Comparison of ENCODE assay signal across 8 cellular contexts in the genomic region with DNA sequence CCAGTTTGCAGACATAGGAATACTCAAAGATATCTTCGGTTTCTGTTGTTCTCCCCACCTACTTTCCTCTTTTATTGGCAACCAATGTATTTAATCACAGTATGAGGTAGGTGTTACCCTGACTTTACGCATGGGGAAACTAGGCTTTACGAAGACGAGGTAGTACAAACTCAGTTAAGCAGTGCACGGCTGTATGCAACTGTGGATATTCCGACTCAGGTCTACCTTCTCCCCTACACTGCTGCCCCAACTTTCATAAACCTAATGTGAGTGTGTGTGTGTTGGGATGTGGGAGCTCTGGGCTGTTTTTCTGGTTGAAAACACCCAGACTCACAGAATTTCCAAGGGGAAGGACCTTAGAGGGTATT. TPM values are rescaled to one million over a fixed set of nuclear protein-coding genes. Genes with fewer than 3 reads are reported as not detected.
DNase-seq lines count a peak whose midpoint lies in the region; ATAC-seq, FAIRE-seq and TF ChIP-seq lines count a peak whose summit lies in the region.

No MANE protein-coding gene starts in this region.

- H3K9ac ChIP-seq in ES-I3 (ENCODE audit: low read depth, low read length) (peak overlapping the region; percentile 99), H1 (replicated peaks in 1 of 4; ENCODE audit: extremely low read depth in 1 of 4, low read depth in 3 of 4, low read length in 3 of 4) (0 out of 7 replicates have a peak overlapping the region, but pooled peaks of 1 of the 4 experiments have one; percentile 56)

- H3K4me2 ChIP-seq in OCI-LY7 (ENCODE audit: low read length): peak overlapping the region; percentile 94
- peak overlapping the region; percentile 81 to 84; a peak in 3 of 4 replicates for H3K4me2 ChIP-seq in H1 (ENCODE audit: insufficient read depth in 1 of 2, low read depth in 2 of 2, low read length in 2 of 2)

- in situ Hi-C loops in ACHN (cut with HindIII; ENCODE audit: low pct_ligation_motif_present, low pct_unique_long_range_greater_than_20kb, low sequenced_read_pairs): no loop called here

- TF ChIP-seq EP300 in H1 (IDR thresholded peaks at IDR 0.05; ENCODE audit: borderline replicate concordance in 1 of 2, low read depth in 2 of 2, low read length in 2 of 2): no peak

- BruUV-seq in OCI-LY7 (replicated peaks; lab: Mats Ljungman, UMichigan): no TSS peak

- FAIRE-seq in H1 (lab: Jason Lieb, UNC): no peak
- no peak for FAIRE-seq in pancreas (lab: Jason Lieb, UNC)

- H2BK20ac ChIP-seq in H1 (ENCODE audit: low read length): no peak overlapping the region

- TF ChIP-seq POLR2A in H1 (IDR thresholded peaks at IDR 0.05; ENCODE audit: control extremely low read depth in 1 of 2, low read depth in 2 of 2, low read length in 2 of 2): peak in 1 of 2 experiments; percentile 43; a peak in 1 of 3 replicates

- H2AFZ ChIP-seq in OCI-LY7 (ENCODE audit: low read length) (peak overlapping the region; percentile 82; the same call in 1 of the 2 replicates), H1 (ENCODE audit: low read length) (0 out of 2 replicates have a peak overlapping the region, but pooled peaks have one; percentile 44)

- peak overlapping the region; percentile 99; the same call in 1 of the 2 replicates for H2AK5ac ChIP-seq in H1 (ENCODE audit: low read depth, low read length)

- H3K4me1 ChIP-seq in ES-I3 (ENCODE audit: insufficient read depth, low read length) (peaks cover 41% of the 10 kb centered on the region), OCI-LY7 (ENCODE audit: insufficient read depth, low read length, poor library complexity, severe bottlenecking) (peaks cover 30% of the 10 kb centered on the region), H1 (replicated peaks in 1 of 4; ENCODE audit: control insufficient read depth in 3 of 4, insufficient read depth in 4 of 4, low read length in 3 of 4) (peaks cover 8 to 31% (median 18%) of the 10 kb centered on the region in 4 experiments), pancreas (peaks cover 0 to 28% (median 13%) of the 10 kb centered on the region in 3 donors), aorta (ENCODE audit: control insufficient read depth in 1 of 2, insufficient read depth in 2 of 2, low read length in 2 of 2) (no peaks in the 10 kb centered on the region)

- CTCF ChIA-PET in OCI-LY7 (lab: Charles Lee; ENCODE audit: unreplicated experiment): no interaction called here
- CTCF ChIA-PET in H1 (lab: Charles Lee; ENCODE audit: partially characterized antibody): interaction anchor here (2.1 to 5.7 kb wide), 2 partner anchors 24 to 29 kb away, joined by 8 to 25 read pairs; no protein-coding TSS in a partner anchor

- intact Hi-C loops in OCI-LY7 (cut with micrococcal nuclease; ENCODE audit: unreplicated experiment): no loop called here
- intact Hi-C loops in pancreas (cut with DNase I): no loop called here
- intact Hi-C loops in aorta (cut with DNase I): loop anchor here (5.0 to 10.0 kb wide), 2 partner anchors 196 to 198 kb away; a partner anchor contains a TSS

- peaks cover 8% of the 10 kb centered on the region; the same call in 1 of the 2 replicates for H3K79me1 ChIP-seq in H1 (ENCODE audit: low read depth, low read length)

- H3K23me2 ChIP-seq in H1 (ENCODE audit: low read depth, low read length): peaks cover 13% of the 10 kb centered on the region; the same call in 1 of the 2 replicates

- no peak overlapping the region for H4K5ac ChIP-seq in H1 (ENCODE audit: insufficient read length, low read depth, low read length)

- no peak for TF ChIP-seq CTCF in OCI-LY7 (conservative IDR thresholded peaks at IDR 0.05; ENCODE audit: low read length)
- TF ChIP-seq CTCF in H1 (IDR thresholded peaks at IDR 0.05; ENCODE audit: control extremely low read depth in 1 of 3, insufficient read depth in 1 of 3, low read depth in 1 of 3, low read length in 3 of 3): no peak
- no peak for TF ChIP-seq CTCF in pancreas (IDR thresholded peaks at IDR 0.05)

- 83% methylated on average over 6 of the region's 6 CpGs; no CpG with 5 or more reads in 1 of the 2 experiments for WGBS in H1 (ENCODE audit: extremely low coverage in 1 of 2, insufficient coverage in 1 of 2, insufficient read length in 1 of 2, insufficient replicate concordance in 2 of 2, low coverage in 1 of 2, low lambda C conversion rate in 2 of 2, missing lambda C conversion rate in 1 of 2), 2 experiments
- WGBS in pancreas, 2 donors: 34 to 51% methylated on average over 6 of the region's 6 CpGs
- 86 to 87% methylated on average over 6 of the region's 6 CpGs for WGBS in aorta, 2 donors

- H2BK5ac ChIP-seq in H1 (ENCODE audit: low read depth, low read length): peak overlapping the region; percentile 99

- peak overlapping the region; percentile 95 for H3K4me3 ChIP-seq in OCI-LY7 (ENCODE audit: low read depth, low read length, poor library complexity, severe bottlenecking)
- H3K4me3 ChIP-seq in H1 (ENCODE audit: extremely low read depth in 1 of 4, insufficient read depth in 2 of 4, low read depth in 3 of 4, low read length in 4 of 4): peak overlapping the region in 1 of 4 experiments; percentile 95; a peak in 2 of 8 replicates
- peak overlapping the region in 3 of 4 donors; percentile 89 to 98 (median 91) for H3K4me3 ChIP-seq in pancreas
- no peak overlapping the region for H3K4me3 ChIP-seq in aorta (ENCODE audit: low read length in 2 of 2)

- H3K36me3 ChIP-seq in ES-I3 (ENCODE audit: insufficient read depth, low read length): peaks cover 6% of the 10 kb centered on the region; the same call in 1 of the 2 replicates
- no peaks in the 10 kb centered on the region; the same call in 1 of the 2 replicates for H3K36me3 ChIP-seq in OCI-LY7 (ENCODE audit: insufficient read depth, low read length)
- H3K36me3 ChIP-seq in H1 (ENCODE audit: control insufficient read depth in 2 of 4, insufficient read depth in 4 of 4, low read length in 3 of 4): peaks cover 0 to 24% (median 4%) of the 10 kb centered on the region in 4 experiments; a peak in 3 of 8 replicates
- no peaks in the 10 kb centered on the region for H3K36me3 ChIP-seq in pancreas
- H3K36me3 ChIP-seq in aorta (ENCODE audit: control insufficient read depth in 1 of 2, insufficient read depth in 2 of 2, low read length in 1 of 2): no peaks in the 10 kb centered on the region

- peaks cover 14% of the 10 kb centered on the region; the same call in 1 of the 2 replicates for H3K79me2 ChIP-seq in OCI-LY7 (ENCODE audit: insufficient read depth, low read depth, low read length)
- H3K79me2 ChIP-seq in H1 (ENCODE audit: control insufficient read depth in 1 of 2, insufficient read depth in 2 of 2, low read length in 2 of 2): peaks cover 0 to 36% of the 10 kb centered on the region in 2 experiments

- ATAC-seq in pancreas (no peak), aorta (ENCODE audit: low FRiP score) (no peak)

- no peak overlapping the region for H4K8ac ChIP-seq in H1 (ENCODE audit: extremely low read depth, insufficient read depth, low read length)

- no peaks in the 10 kb centered on the region for H3K9me2 ChIP-seq in OCI-LY7 (ENCODE audit: insufficient read depth, low read length)

- peak overlapping the region; percentile 100 for H2BK12ac ChIP-seq in H1 (ENCODE audit: low read depth, low read length)

- no peak overlapping the region for H2BK120ac ChIP-seq in H1 (replicated peaks; ENCODE audit: low read depth, low read length)

- H2BK15ac ChIP-seq in H1 (ENCODE audit: low read length): peak overlapping the region; percentile 74; the same call in 1 of the 2 replicates

- peak overlapping the region; percentile 13 for H4K91ac ChIP-seq in H1 (replicated peaks; ENCODE audit: insufficient read length, low read length)

- TF ChIP-seq RAD21 in H1 (IDR thresholded peaks at IDR 0.05 in 1 of 2, conservative IDR thresholded peaks at IDR 0.05 in 1 of 2; ENCODE audit: low read depth in 2 of 2, low read length in 2 of 2): no peak

- H3K9me3 ChIP-seq in ES-I3 (ENCODE audit: control insufficient read depth, insufficient read depth, low read length) (no peaks in the 10 kb centered on the region), OCI-LY7 (ENCODE audit: low read length) (no peaks in the 10 kb centered on the region), H1 (ENCODE audit: insufficient read depth in 2 of 2, low read depth in 1 of 2, low read length in 1 of 2) (no peaks in the 10 kb centered on the region), pancreas (no peaks in the 10 kb centered on the region), aorta (ENCODE audit: control insufficient read depth, low read length) (no peaks in the 10 kb centered on the region)

- no peak overlapping the region for H3K56ac ChIP-seq in H1 (replicated peaks; ENCODE audit: insufficient read length, low read depth, low read length)

- no peak overlapping the region for H3K27ac ChIP-seq in OCI-LY7 (ENCODE audit: low read depth, low read length, poor library complexity, severe bottlenecking)
- H3K27ac ChIP-seq in H1 (ENCODE audit: low read depth, low read length): no peak overlapping the region
- H3K27ac ChIP-seq in pancreas: peak overlapping the region; percentile 84 to 94 (median 92)
- H3K27ac ChIP-seq in aorta (ENCODE audit: low read depth in 1 of 2, low read length in 2 of 2): no peak overlapping the region

- POLR2A ChIA-PET in OCI-LY7 (lab: Charles Lee) (interaction anchor here (0.6 to 2.6 kb wide), 5 partner anchors 17 to 741 kb away, joined by 3 to 8 read pairs (median 3); a partner anchor contains a TSS), H1 (lab: Charles Lee; ENCODE audit: partially characterized antibody) (interaction anchor here (1.0 to 13.8 kb wide), 10 partner anchors 9 to 267 kb away, joined by 3 to 580 read pairs (median 7); a partner anchor contains a TSS)

- DNase-seq in OCI-LY7 (ENCODE audit: low spot score) (no peak), H1 (ENCODE audit: low read depth in 1 of 2, low spot score in 2 of 2) (no peak), pancreas (no peak), Kasumi-1 (lab: John Stamatoyannopoulos, UW) (no peak), RKO (ENCODE audit: low spot score) (no peak), aorta (no peak), ACHN (no peak)

- peak overlapping the region; percentile 30 for H3K4ac ChIP-seq in H1 (replicated peaks; ENCODE audit: insufficient read length, low read depth, low read length)

- no peak overlapping the region for H3K23ac ChIP-seq in H1 (ENCODE audit: insufficient read length)

- H3K18ac ChIP-seq in H1 (ENCODE audit: extremely low read depth, low read length): peak overlapping the region; percentile 34

- H4K20me1 ChIP-seq in OCI-LY7 (ENCODE audit: insufficient read depth, low read length) (no peaks in the 10 kb centered on the region), H1 (replicated peaks in 1 of 2; ENCODE audit: control insufficient read depth in 1 of 2, insufficient read depth in 2 of 2, low read length in 2 of 2) (peaks cover 7 to 11% of the 10 kb centered on the region in 2 experiments)

- H3K14ac ChIP-seq in H1 (ENCODE audit: insufficient read length): no peak overlapping the region

- H3K27me3 ChIP-seq in H1 (replicated peaks in 1 of 4; ENCODE audit: control insufficient read depth in 3 of 4, extremely low read depth in 1 of 4, insufficient read depth in 3 of 4, low read length in 3 of 4) (no peaks in the 10 kb centered on the region), pancreas (no peaks in the 10 kb centered on the region), aorta (ENCODE audit: control insufficient read depth in 1 of 2, insufficient read depth in 2 of 2, low read length in 1 of 2) (no peaks in the 10 kb centered on the region)

RNA-seq across cellular contexts. Expression of a gene that starts 1.2 kb away (rescaled TPM):
- 30.2 and 42.5 TPM in 2 replicates for total RNA-seq in OCI-LY7 (2014; rRNA removed; shearing (Covaris generic))
- total RNA-seq in OCI-LY7 (2022) (92.2 and 105 TPM in 2 replicates), pancreas (100 to 1,000 TPM in 2 of 6 donors, 10 to 100 TPM in 4; 29.7 to 122 (median 60.5) TPM), aorta (1 to 10 TPM; 1.8 to 5.1 TPM)
- 86.3 and 94.1 TPM in 2 replicates for total RNA-seq in H1 (2021; fragmentation: NEBNext Ultra II Directional; extraction: Animal tissue kit (Norgen Biotek cat#: 25700))
- polyA plus RNA-seq in H1 (2011; rRNA removed) (71.6 and 121 TPM in 2 replicates), pancreas (10 to 100 TPM; 91.8 to 95.6 TPM), aorta (1 to 10 TPM; 1.3 to 2.3 TPM)
- polyA plus RNA-seq in H1 (2011; cell fraction: cytosol; rRNA removed): 111 TPM
- polyA plus RNA-seq in H1 (2011; cell fraction: nucleus; rRNA removed): 145 TPM
- polyA plus RNA-seq in H1 (2012, experiment 1 of 2): 48.6 to 86.0 TPM (median 71.2 TPM) in 4 replicates
- polyA plus RNA-seq in H1 (2012, experiment 2 of 2): 46.6 TPM
- 29.5 TPM for polyA plus RNA-seq in H1 (2013, experiment 1 of 2)
- 28.1 TPM for polyA plus RNA-seq in H1 (2013, experiment 2 of 2)
- polyA minus RNA-seq in H1 (2011; rRNA and poly(A)+ RNA removed): 70.2 and 103 TPM in 2 replicates
- 58.3 TPM for polyA minus RNA-seq in H1 (2011; cell fraction: cytosol; rRNA and poly(A)+ RNA removed)
- polyA minus RNA-seq in H1 (2011; cell fraction: nucleus; rRNA and poly(A)+ RNA removed): 37.7 TPM

RNA-seq across cellular contexts. Expression of a gene that starts 51.9 kb away (rescaled TPM):
- 9.1 and 14.9 TPM in 2 replicates for total RNA-seq in OCI-LY7 (2014; rRNA removed; shearing (Covaris generic))
- total RNA-seq in OCI-LY7 (2022) (21.1 and 22.1 TPM in 2 replicates), pancreas (1 to 10 TPM; 1.9 to 3.1 (median 2.3) TPM), aorta (1 to 10 TPM; 5.6 to 8.8 TPM)
- 20.6 and 21.8 TPM in 2 replicates for total RNA-seq in H1 (2021; fragmentation: NEBNext Ultra II Directional; extraction: Animal tissue kit (Norgen Biotek cat#: 25700))
- polyA plus RNA-seq in H1 (2011; rRNA removed) (3.4 and 4.8 TPM in 2 replicates), pancreas (1 to 10 TPM; 1.0 to 2.3 TPM), aorta (1 to 10 TPM; 5.6 to 8.0 TPM)
- polyA plus RNA-seq in H1 (2011; cell fraction: cytosol; rRNA removed): 9.5 TPM
- polyA plus RNA-seq in H1 (2011; cell fraction: nucleus; rRNA removed): 2.4 TPM
- polyA plus RNA-seq in H1 (2012, experiment 1 of 2): 8.4 to 16.0 TPM (median 9.2 TPM) in 4 replicates
- polyA plus RNA-seq in H1 (2012, experiment 2 of 2): 2.7 TPM
- polyA plus RNA-seq in H1 (2013, experiment 1 of 2): 13.2 TPM
- polyA plus RNA-seq in H1 (2013, experiment 2 of 2): 14.2 TPM
- 4.4 and 5.6 TPM in 2 replicates for polyA minus RNA-seq in H1 (2011; rRNA and poly(A)+ RNA removed)
- 4.7 TPM for polyA minus RNA-seq in H1 (2011; cell fraction: cytosol; rRNA and poly(A)+ RNA removed)
- polyA minus RNA-seq in H1 (2011; cell fraction: nucleus; rRNA and poly(A)+ RNA removed): 7.8 TPM

Comparison
In these comparisons a context has a peak if more than half of its experiments do, and no peak if none do; other contexts are left out.
1. H3K27ac ChIP-seq: peak in pancreas (4 of 4); none in OCI-LY7 (single experiment), H1 (single experiment) and aorta (0 of 2).
2. H3K4me3 ChIP-seq: peak in OCI-LY7 (single experiment) and pancreas (3 of 4); none in aorta (0 of 2).
3. RNA of a gene that starts 1.2 kb away (total RNA-seq): 30.2 to 105 TPM in OCI-LY7, 86.3 to 94.1 TPM in H1 and 29.7 to 122 TPM in pancreas; 1.8 to 5.1 TPM in aorta; every median in the first group is over 4 times any median in the second.
4. intact Hi-C loops: an anchor here in aorta (5.0 to 10.0 kb wide); none called in OCI-LY7 and pancreas.